ENCODE assay signal across 10 cellular contexts in genomic region chr11:76153609-76153949, GRCh38.
DNase-seq lines count a peak whose midpoint lies in the region; ATAC-seq lines count a peak whose summit lies in the region.
"Had no signal": no experiment of that assay in that cellular context is flagged by ENCODE, and none has a peak within 500 bp of the region (broad histone marks: within the 10 kb centered on the region; RNA-seq: fewer than 3 reads in every experiment).

No MANE protein-coding gene starts in this region.

- peaks cover 2% of the 10 kb centered on the region for H3K27me3 Mint-ChIP-seq in memory B cell

- H3K27ac Mint-ChIP-seq in memory B cell = peak overlapping the region; percentile 13
- H3K27ac Mint-ChIP-seq: activated CD4-positive, alpha-beta memory T cell treated with anti-CD3 and anti-CD28 coated beads for 36 hours had no signal

- H3K36me3 Mint-ChIP-seq in memory B cell = no peaks in the 10 kb centered on the region
- H3K36me3 Mint-ChIP-seq: activated CD4-positive, alpha-beta memory T cell treated with anti-CD3 and anti-CD28 coated beads for 36 hours had no signal

- DNase-seq in Ammon's horn (ENCODE audit: low spot score) (peak; percentile 24), amniotic stem cell (lab: John Stamatoyannopoulos, UW) (peak; percentile 25), memory B cell (ENCODE audit: low spot score in 2 of 2) (no peak), HuH-7.5 (ENCODE audit: low spot score) (no peak), GM19240 (ENCODE audit: insufficient read length, low spot score) (no peak)
- DNase-seq: activated CD4-positive, alpha-beta memory T cell treated with anti-CD3 and anti-CD28 coated beads for 36 hours; NCI-H526 had no signal

- H3K4me1 Mint-ChIP-seq in memory B cell = peaks cover 18% of the 10 kb centered on the region

- peak overlapping the region; percentile 79 for H3K4me3 Mint-ChIP-seq in memory B cell
- H3K4me3 Mint-ChIP-seq: activated CD4-positive, alpha-beta memory T cell treated with anti-CD3 and anti-CD28 coated beads for 36 hours had no signal

- no peaks in the 10 kb centered on the region for H3K9me3 Mint-ChIP-seq in memory B cell
- H3K9me3 Mint-ChIP-seq: activated CD4-positive, alpha-beta memory T cell treated with anti-CD3 and anti-CD28 coated beads for 36 hours had no signal

- peak; percentile 4 for ATAC-seq in GM18868 (IDR thresholded peaks at IDR 0.05; ENCODE audit: unreplicated experiment)
- ATAC-seq in memory B cell (ENCODE audit: low read depth) = no peak
- no peak for ATAC-seq in HG02981 (IDR thresholded peaks at IDR 0.05; ENCODE audit: unreplicated experiment)
- ATAC-seq in HG03571 (IDR thresholded peaks at IDR 0.05; ENCODE audit: unreplicated experiment) = no peak

Comparison
In these comparisons a context has a peak if more than half of its experiments do, and no peak if none do; other contexts are left out.
1. DNase-seq: peak in Ammon's horn (single experiment) and amniotic stem cell (single experiment); none in memory B cell (0 of 2), HuH-7.5 (single experiment) and GM19240 (single experiment).